Comparison of ENCODE assay signal across 6 cellular contexts in the genomic region with DNA sequence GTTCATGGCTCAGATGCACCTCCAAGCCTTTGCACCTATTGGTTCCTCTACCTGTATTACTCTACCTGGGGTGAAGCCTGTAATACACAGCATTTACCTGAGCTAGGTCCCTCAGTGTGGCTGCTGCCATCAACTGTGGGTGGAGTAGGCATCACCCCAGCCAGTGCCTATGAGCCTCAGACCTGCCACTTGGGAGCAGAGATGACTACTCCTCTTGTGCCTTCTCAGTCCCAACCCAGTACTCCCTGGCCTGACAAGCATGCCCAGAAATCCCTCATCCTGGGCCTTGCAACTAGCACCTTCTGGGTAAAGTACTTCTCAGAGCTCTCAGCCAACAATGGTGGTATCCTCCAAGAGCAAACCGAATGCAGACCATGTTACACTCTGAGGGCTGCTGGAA. TPM values are rescaled to one million over a fixed set of nuclear protein-coding genes. Genes with fewer than 3 reads are reported as not detected.
DNase-seq lines count a peak whose midpoint lies in the region; ATAC-seq, FAIRE-seq and TF ChIP-seq lines count a peak whose summit lies in the region.
"Not testable (repeated sequence)": the region's sequence is repeated elsewhere in the genome, so short reads cannot be mapped to it uniquely, and the experiment has no call there.

No MANE protein-coding gene starts in this region.

- not testable (repeated sequence) for DNase-seq in GM19239 (ENCODE audit: insufficient read length, low spot score); HTR-8/SVneo (ENCODE audit: insufficient read length, low spot score); bronchial epithelial cell (ENCODE audit: low read depth); right cardiac atrium; keratinocyte (ENCODE audit: low read depth, low spot score)

- not testable (repeated sequence) for H3K4me2 ChIP-seq in keratinocyte (ENCODE audit: control insufficient read depth, extremely low read depth, insufficient read depth, low read depth, low read length)

- WGBS in right cardiac atrium, result 95% methylated on average over 1 of the region's 1 CpG

- not testable (repeated sequence) for H3K27ac ChIP-seq in right cardiac atrium (ENCODE audit: low read length); keratinocyte (ENCODE audit: control insufficient read depth, insufficient read depth, low read length)
- H3K27ac ChIP-seq in neutrophil, result peak overlapping the region; percentile 97

- not testable (repeated sequence) for TF ChIP-seq CTCF in bronchial epithelial cell (IDR thresholded peaks at IDR 0.05; ENCODE audit: insufficient read depth, low read length, severe bottlenecking); keratinocyte (optimal IDR thresholded peaks at IDR 0.05 in 1 of 3, IDR thresholded peaks at IDR 0.05 in 1 of 3, conservative IDR thresholded peaks at IDR 0.05 in 1 of 3; ENCODE audit: extremely low read depth in 1 of 3, insufficient read depth in 2 of 3, low read length in 3 of 3); neutrophil (IDR thresholded peaks at IDR 0.05)

- H3K4me1 ChIP-seq in right cardiac atrium (ENCODE audit: control insufficient read depth, insufficient read depth, low read length), result not testable (repeated sequence)
- H3K4me1 ChIP-seq in keratinocyte (ENCODE audit: control insufficient read depth, extremely low read depth, insufficient read depth, low read length) (peaks cover 30% of the 10 kb centered on the region), neutrophil (ENCODE audit: control insufficient read depth in 1 of 2, insufficient read depth in 1 of 2, low read depth in 1 of 2, low read length in 1 of 2) (peaks cover 46 to 50% of the 10 kb centered on the region in 2 experiments)

- dilution Hi-C loops in keratinocyte (cut with MboI; ENCODE audit: extremely low pct_ligation_motif_present, low sequenced_read_pairs), result not testable (repeated sequence)

- H3K27me3 ChIP-seq in bronchial epithelial cell (ENCODE audit: control insufficient read depth, insufficient read depth, low read length); right cardiac atrium (ENCODE audit: control insufficient read depth, insufficient read depth); keratinocyte (ENCODE audit: control insufficient read depth, extremely low read depth, insufficient read depth, low read length); neutrophil: not testable (repeated sequence)

- not testable (repeated sequence) for H4K20me1 ChIP-seq in keratinocyte (ENCODE audit: control insufficient read depth, extremely low read depth, insufficient read depth, low read length)

- not testable (repeated sequence) for H3K36me3 ChIP-seq in bronchial epithelial cell (ENCODE audit: control insufficient read depth, insufficient read depth, low read length); keratinocyte (ENCODE audit: control insufficient read depth in 2 of 2, extremely low read depth in 1 of 2, insufficient read depth in 2 of 2, low read length in 2 of 2)
- peaks cover 26% of the 10 kb centered on the region for H3K36me3 ChIP-seq in neutrophil

- intact Hi-C loops in right cardiac atrium (cut with DNase I), result not testable (repeated sequence)

- not testable (repeated sequence) for H3K9ac ChIP-seq in keratinocyte (ENCODE audit: control insufficient read depth, extremely low read depth, insufficient read depth, low read length)

- peak; percentile 85 for FAIRE-seq in GM19239 (lab: Jason Lieb, UNC)
- FAIRE-seq in HTR-8/SVneo (lab: Jason Lieb, UNC), result peak; percentile 87
- peak; percentile 94 for FAIRE-seq in bronchial epithelial cell (lab: Jason Lieb, UNC)
- peak; percentile 87 for FAIRE-seq in keratinocyte (lab: Jason Lieb, UNC)

- peaks cover 16% of the 10 kb centered on the region for H3K79me2 ChIP-seq in keratinocyte (ENCODE audit: control insufficient read depth, insufficient read depth, low read length)

- ATAC-seq in right cardiac atrium, result peak; percentile 27

- H3K4me3 ChIP-seq in bronchial epithelial cell (ENCODE audit: low read depth, low read length); right cardiac atrium (ENCODE audit: low read length); keratinocyte (ENCODE audit: control insufficient read depth in 2 of 3, extremely low read depth in 1 of 3, insufficient read depth in 2 of 3, low read depth in 1 of 3, low read length in 3 of 3); neutrophil (ENCODE audit: low read depth in 1 of 2, low read length in 1 of 2): not testable (repeated sequence)

- not testable (repeated sequence) for H3K9me1 ChIP-seq in keratinocyte (ENCODE audit: control insufficient read depth, extremely low read depth, insufficient read depth, low read length)

- not testable (repeated sequence) for H3K9me3 ChIP-seq in right cardiac atrium (ENCODE audit: control insufficient read depth, low read length); keratinocyte (ENCODE audit: control insufficient read depth, low read depth, low read length); neutrophil

- not testable (repeated sequence) for H2AFZ ChIP-seq in keratinocyte (ENCODE audit: control insufficient read depth, low read length)

RNA-seq across cellular contexts. Expression of gene ZNF552, which starts 18.1 kb away (rescaled TPM):
- 7.0 and 8.2 TPM in 2 replicates for total RNA-seq in bronchial epithelial cell
- total RNA-seq in right cardiac atrium, result 1 to 10 TPM; 3.3 to 5.8 (median 3.8) TPM
- polyA plus RNA-seq in right cardiac atrium, result 2.2 TPM
- 4.4 to 8.9 TPM (median 8.0 TPM) in 3 replicates for polyA plus RNA-seq in keratinocyte
- polyA plus RNA-seq in keratinocyte (2011; ENCODE audit: low read depth), result 5.0 TPM
- polyA plus RNA-seq in keratinocyte (2011; cell fraction: cytosol; rRNA removed), result 3.6 and 6.0 TPM in 2 replicates
- polyA plus RNA-seq in keratinocyte (2011; cell fraction: nucleus; rRNA removed), result 16.0 and 16.8 TPM in 2 replicates
- 4.6 and 5.0 TPM in 2 replicates for polyA plus RNA-seq in keratinocyte (2012; ENCODE audit: low replicate concordance)
- polyA minus RNA-seq in keratinocyte, result 5.8 to 21.2 TPM (median 13.6 TPM) in 3 replicates
- 4.8 TPM for polyA minus RNA-seq in keratinocyte (2011; cell fraction: cytosol; rRNA and poly(A)+ RNA removed)
- 8.4 and 13.1 TPM in 2 replicates for polyA minus RNA-seq in keratinocyte (2011; cell fraction: nucleus; rRNA and poly(A)+ RNA removed)

RNA-seq across cellular contexts. Expression of gene ZNF586, which starts 27.1 kb away (rescaled TPM):
- total RNA-seq in bronchial epithelial cell (11.6 and 16.1 TPM in 2 replicates), right cardiac atrium (10 to 100 TPM in 3 of 4 donors, 1 to 10 TPM in 1; 8.8 to 11.7 (median 11.4) TPM)
- polyA plus RNA-seq in right cardiac atrium (7.1 TPM), keratinocyte (6.6 to 9.6 TPM (median 7.2 TPM) in 3 replicates)
- polyA plus RNA-seq in keratinocyte (2011; ENCODE audit: low read depth), result 13.1 TPM
- 5.0 and 8.6 TPM in 2 replicates for polyA plus RNA-seq in keratinocyte (2011; cell fraction: cytosol; rRNA removed)
- polyA plus RNA-seq in keratinocyte (2011; cell fraction: nucleus; rRNA removed), result 8.1 and 8.9 TPM in 2 replicates
- polyA plus RNA-seq in keratinocyte (2012; ENCODE audit: low replicate concordance), result 4.8 and 5.9 TPM in 2 replicates
- 5.6 to 15.1 TPM (median 6.8 TPM) in 3 replicates for polyA minus RNA-seq in keratinocyte
- 11.1 TPM for polyA minus RNA-seq in keratinocyte (2011; cell fraction: cytosol; rRNA and poly(A)+ RNA removed)
- 9.4 and 14.0 TPM in 2 replicates for polyA minus RNA-seq in keratinocyte (2011; cell fraction: nucleus; rRNA and poly(A)+ RNA removed)

RNA-seq across cellular contexts. Expression of gene ZNF587B, which starts 33.5 kb away (rescaled TPM):
- total RNA-seq in bronchial epithelial cell (19.8 and 36.1 TPM in 2 replicates), right cardiac atrium (1 to 10 TPM; 5.8 to 9.3 (median 6.6) TPM)
- polyA plus RNA-seq in right cardiac atrium (4.3 TPM), keratinocyte (8.5 to 12.8 TPM (median 11.8 TPM) in 3 replicates)
- polyA plus RNA-seq in keratinocyte (2011; ENCODE audit: low read depth), result 3.1 TPM
- 4.1 and 6.1 TPM in 2 replicates for polyA plus RNA-seq in keratinocyte (2011; cell fraction: cytosol; rRNA removed)
- polyA plus RNA-seq in keratinocyte (2011; cell fraction: nucleus; rRNA removed), result 22.5 and 26.9 TPM in 2 replicates
- polyA plus RNA-seq in keratinocyte (2012; ENCODE audit: low replicate concordance), result 7.0 and 10.7 TPM in 2 replicates
- polyA minus RNA-seq in keratinocyte, result 13.4 to 37.8 TPM (median 19.2 TPM) in 3 replicates
- 15.0 TPM for polyA minus RNA-seq in keratinocyte (2011; cell fraction: cytosol; rRNA and poly(A)+ RNA removed)
- polyA minus RNA-seq in keratinocyte (2011; cell fraction: nucleus; rRNA and poly(A)+ RNA removed), result 14.7 and 34.1 TPM in 2 replicates

RNA-seq across cellular contexts. Expression of gene ZNF776, which starts 50.0 kb away (rescaled TPM):
- total RNA-seq in bronchial epithelial cell (12.4 and 14.0 TPM in 2 replicates), right cardiac atrium (10 to 100 TPM; 11.9 to 16.0 (median 13.7) TPM)
- polyA plus RNA-seq in right cardiac atrium (8.7 TPM), keratinocyte (5.4 to 7.4 TPM (median 6.9 TPM) in 3 replicates)
- 4.0 TPM for polyA plus RNA-seq in keratinocyte (2011; ENCODE audit: low read depth)
- 1.9 and 4.0 TPM in 2 replicates for polyA plus RNA-seq in keratinocyte (2011; cell fraction: cytosol; rRNA removed)
- polyA plus RNA-seq in keratinocyte (2011; cell fraction: nucleus; rRNA removed), result 8.6 and 10.6 TPM in 2 replicates
- 4.5 and 5.0 TPM in 2 replicates for polyA plus RNA-seq in keratinocyte (2012; ENCODE audit: low replicate concordance)
- 4.6 to 23.5 TPM (median 10.6 TPM) in 3 replicates for polyA minus RNA-seq in keratinocyte
- 7.7 TPM for polyA minus RNA-seq in keratinocyte (2011; cell fraction: cytosol; rRNA and poly(A)+ RNA removed)
- polyA minus RNA-seq in keratinocyte (2011; cell fraction: nucleus; rRNA and poly(A)+ RNA removed), result 18.7 and 20.9 TPM in 2 replicates

RNA-seq across cellular contexts. Expression of gene ZNF587, which starts 53.1 kb away (rescaled TPM):
- 11.8 and 19.5 TPM in 2 replicates for total RNA-seq in bronchial epithelial cell
- 10 to 100 TPM; 19.6 to 23.8 (median 21.8) TPM for total RNA-seq in right cardiac atrium
- polyA plus RNA-seq in right cardiac atrium, result 16.3 TPM
- polyA plus RNA-seq in keratinocyte, result 8.2 to 14.4 TPM (median 14.0 TPM) in 3 replicates
- 2.9 TPM for polyA plus RNA-seq in keratinocyte (2011; ENCODE audit: low read depth)
- 4.7 and 8.2 TPM in 2 replicates for polyA plus RNA-seq in keratinocyte (2011; cell fraction: cytosol; rRNA removed)
- 40.8 and 42.7 TPM in 2 replicates for polyA plus RNA-seq in keratinocyte (2011; cell fraction: nucleus; rRNA removed)
- 6.5 and 9.4 TPM in 2 replicates for polyA plus RNA-seq in keratinocyte (2012; ENCODE audit: low replicate concordance)
- polyA minus RNA-seq in keratinocyte, result 18.6 to 28.5 TPM (median 18.9 TPM) in 3 replicates
- 33.2 TPM for polyA minus RNA-seq in keratinocyte (2011; cell fraction: cytosol; rRNA and poly(A)+ RNA removed)
- polyA minus RNA-seq in keratinocyte (2011; cell fraction: nucleus; rRNA and poly(A)+ RNA removed), result 16.9 and 28.7 TPM in 2 replicates
